ENCODE assay signal across 9 cellular contexts in genomic region chr1:59672851-59673574, GRCh38.
DNase-seq lines count a peak whose midpoint lies in the region; ATAC-seq, FAIRE-seq and TF ChIP-seq lines count a peak whose summit lies in the region.
"Had no signal": no experiment of that assay in that cellular context is flagged by ENCODE, and none has a peak within 500 bp of the region (broad histone marks: within the 10 kb centered on the region; RNA-seq: fewer than 3 reads in every experiment).

No MANE protein-coding gene starts in this region.

- TF ChIP-seq POLR2A in H54 (IDR thresholded peaks at IDR 0.05; ENCODE audit: low read depth, low read length), result no peak

- DNase-seq in H54 (ENCODE audit: insufficient read length, low spot score), result peak; percentile 38
- DNase-seq in iris pigment epithelial cell (ENCODE audit: low read depth), result peak; percentile 94
- DNase-seq in stimulated activated naive CD8-positive, alpha-beta T cell treated with anti-CD3 and anti-CD28 coated beads, Interleukin-15, Interleukin-2, amounts not matched to agents 100 U/mL and 50 U/mL, for 24 hours, result no peak
- DNase-seq in SKM-1 (lab: John Stamatoyannopoulos, UW; ENCODE audit: unreplicated experiment), result no peak
- DNase-seq in SIG-M5 treated with dmso at 0.1 percent for 504 hours (lab: John Stamatoyannopoulos, UW; ENCODE audit: unreplicated experiment), result no peak
- DNase-seq in occipital lobe (lab: John Stamatoyannopoulos, UW), result no peak
- DNase-seq: NCI-H2171 had no signal

- peak overlapping the region; percentile 52 for H3K27ac ChIP-seq in VCaP

- peak; percentile 73 for ATAC-seq in stimulated activated naive CD8-positive, alpha-beta T cell treated with anti-CD3 and anti-CD28 coated beads, Interleukin-15, Interleukin-2, amounts not matched to agents 100 U/mL and 50 U/mL, for 24 hours
- no peak for ATAC-seq in HG03521 (IDR thresholded peaks at IDR 0.05; ENCODE audit: unreplicated experiment)

- TF ChIP-seq CTCF in VCaP (conservative IDR thresholded peaks at IDR 0.05), result no peak

- peak; percentile 67 for FAIRE-seq in H54 (lab: Jason Lieb, UNC)

Comparison
In these comparisons a context has a peak if more than half of its experiments do, and no peak if none do; other contexts are left out.
1. DNase-seq: peak in H54 (single experiment) and iris pigment epithelial cell (single experiment); none in stimulated activated naive CD8-positive, alpha-beta T cell treated with anti-CD3 and anti-CD28 coated beads, Interleukin-15, Interleukin-2, amounts not matched to agents 100 U/mL and 50 U/mL, for 24 hours (single experiment), SKM-1 (single experiment), SIG-M5 treated with dmso at 0.1 percent for 504 hours (single experiment) and occipital lobe (single experiment).